Comparison of ENCODE assay signal across 8 cellular contexts in genomic region chr1:174999926-175000696, GRCh38. TPM values are rescaled to one million over a fixed set of nuclear protein-coding genes. Genes with fewer than 3 reads are reported as not detected.
DNase-seq lines count a peak whose midpoint lies in the region; TF ChIP-seq lines count a peak whose summit lies in the region.

CACYBP (plus strand) TSS chr1:174999947; CDS start chr1:175000181, 234 bp downstream.

- no peaks in the 10 kb centered on the region for H3K27me3 Mint-ChIP-seq in nephron progenitor cell (ENCODE audit: low read depth, poor library complexity)

- peaks cover 11% of the 10 kb centered on the region for H3K36me3 Mint-ChIP-seq in nephron progenitor cell (ENCODE audit: low read depth)

- POLR2A ChIA-PET in activated CD8-positive, alpha-beta memory T cell treated with anti-CD3 and anti-CD28 coated beads for 36 hours (lab: Charles Lee) = interaction anchor here (0.8 to 3.2 kb wide), 9 partner anchors 11 to 200 kb away, joined by 3 to 28 read pairs (median 4); partner anchors contain the start of gene MRPS14

- H3K9me3 Mint-ChIP-seq in nephron progenitor cell = no peaks in the 10 kb centered on the region

- H3K4me3 Mint-ChIP-seq in nephron progenitor cell = no peak within 1 kb of the TSS

- DNase-seq in HCEC 1CT (peak; percentile 17), NCI-H2171 treated with DMSO at 0.1 percent for 48 hours (lab: John Stamatoyannopoulos, UW) (peak; percentile 41), fibroblast of pulmonary artery (ENCODE audit: low read depth) (peak; percentile 30), nephron progenitor cell (no peak), globus pallidus (ENCODE audit: low spot score) (no peak), NCI-H187 (lab: John Stamatoyannopoulos, UW) (no peak)

- H3K4me1 Mint-ChIP-seq in nephron progenitor cell = peaks cover 31% of the 10 kb centered on the region

- CTCF ChIA-PET in activated CD8-positive, alpha-beta memory T cell treated with anti-CD3 and anti-CD28 coated beads for 36 hours (lab: Charles Lee) = interaction anchor here (1.1 to 1.3 kb wide), 4 partner anchors 10 to 253 kb away, joined by 3 to 5 read pairs (median 4); no protein-coding TSS in a partner anchor

- TF ChIP-seq CTCF in GM12874 (IDR thresholded peaks at IDR 0.05; ENCODE audit: insufficient read depth, low read depth, low read length) = 0 out of 2 replicates have a peak, but pooled peaks have one; percentile 2
- TF ChIP-seq CTCF in fibroblast of pulmonary artery (IDR thresholded peaks at IDR 0.05; ENCODE audit: low read length, missing control alignments) = no peak
- no peak for TF ChIP-seq CTCF in nephron progenitor cell (IDR thresholded peaks at IDR 0.05)

- H3K4me3 ChIP-seq in fibroblast of pulmonary artery (replicated peaks; ENCODE audit: low read depth, low read length) = peak within 1 kb of the TSS; percentile 85

- H3K27ac Mint-ChIP-seq in nephron progenitor cell = peak within 1 kb of the TSS; percentile 50

RNA-seq across cellular contexts. Expression of gene CACYBP, which starts in this region (rescaled TPM):
- total RNA-seq in activated CD8-positive, alpha-beta memory T cell treated with anti-CD3 and anti-CD28 coated beads for 36 hours = 100 to 1,000 TPM; 363 to 378 TPM

Comparison
In these comparisons a context has a peak if more than half of its experiments do, and no peak if none do; other contexts are left out.
1. DNase-seq: peak in HCEC 1CT (single experiment), NCI-H2171 treated with DMSO at 0.1 percent for 48 hours (single experiment) and fibroblast of pulmonary artery (single experiment); none in nephron progenitor cell (single experiment), globus pallidus (single experiment) and NCI-H187 (0 of 2).